In genomic region chr4:2797545-2798305, GRCh38 we compare ENCODE assay signal across 8 cellular contexts. TPM values are rescaled to one million over a fixed set of nuclear protein-coding genes. Genes with fewer than 3 reads are reported as not detected.
DNase-seq lines count a peak whose midpoint lies in the region; ATAC-seq and TF ChIP-seq lines count a peak whose summit lies in the region.

No MANE protein-coding gene starts in this region.

- ATAC-seq in GM21390 (IDR thresholded peaks at IDR 0.05; ENCODE audit: unreplicated experiment) (peak; percentile 15), HG03175 (IDR thresholded peaks at IDR 0.05; ENCODE audit: unreplicated experiment) (no peak)

- H3K36me3 ChIP-seq in sigmoid colon: no peaks in the 10 kb centered on the region

- WGBS in sigmoid colon, 2 donors: 63 to 84% methylated on average over 23 of the region's 23 CpGs

- peak overlapping the region in 1 of 4 donors; percentile 14 for H3K4me3 ChIP-seq in sigmoid colon

- intact Hi-C loops in sigmoid colon (cut with DNase I): no loop called here

- TF ChIP-seq CTCF in sigmoid colon (IDR thresholded peaks at IDR 0.05): no peak

- H3K9me3 ChIP-seq in sigmoid colon: no peaks in the 10 kb centered on the region

- peaks cover 0 to 92% (median 81%) of the 10 kb centered on the region in 4 donors for H3K4me1 ChIP-seq in sigmoid colon

- H3K27ac ChIP-seq in sigmoid colon: peak overlapping the region; percentile 71 to 81 (median 79)

- DNase-seq in activated CD4-positive, alpha-beta T cell treated with anti-CD3 and anti-CD28 coated beads for 1 hour: peak; percentile 58
- DNase-seq in erythroblast (lab: John Stamatoyannopoulos, UW) (peak in 1 of 2 experiments; percentile 36), sigmoid colon (peak; percentile 59), NCI-H2081 treated with DMSO at 0.1 percent for 48 hours (lab: John Stamatoyannopoulos, UW) (no peak), NCI-H1436 (lab: John Stamatoyannopoulos, UW) (no peak), MV-4-11 (lab: John Stamatoyannopoulos, UW) (no peak)

- H3K27me3 ChIP-seq in sigmoid colon: no peaks in the 10 kb centered on the region

- TF ChIP-seq POLR2A in erythroblast (IDR thresholded peaks at IDR 0.05; ENCODE audit: low read length) (peak; percentile 27), sigmoid colon (IDR thresholded peaks at IDR 0.05) (no peak)

- no peak for TF ChIP-seq EP300 in sigmoid colon (IDR thresholded peaks at IDR 0.05)

RNA-seq across cellular contexts. Expression of gene SH3BP2, which starts 4.8 kb away (rescaled TPM):
- 10 to 100 TPM; 18.4 to 49.3 (median 24.2) TPM for total RNA-seq in sigmoid colon
- polyA plus RNA-seq in sigmoid colon: 10 to 100 TPM; 18.6 to 82.4 (median 35.6) TPM

RNA-seq across cellular contexts. Expression of gene TNIP2, which starts 41.6 kb away (rescaled TPM):
- total RNA-seq in sigmoid colon: 10 to 100 TPM; 56.3 to 68.8 (median 66.9) TPM
- 10 to 100 TPM; 51.7 to 65.0 (median 51.8) TPM for polyA plus RNA-seq in sigmoid colon

RNA-seq across cellular contexts. Expression of gene ADD1, which starts 45.9 kb away (rescaled TPM):
- 100 to 1,000 TPM; 166 to 378 (median 183) TPM for total RNA-seq in sigmoid colon
- 100 to 1,000 TPM; 113 to 162 (median 120) TPM for polyA plus RNA-seq in sigmoid colon

Comparison
In these comparisons a context has a peak if more than half of its experiments do, and no peak if none do; other contexts are left out.
1. DNase-seq: peak in activated CD4-positive, alpha-beta T cell treated with anti-CD3 and anti-CD28 coated beads for 1 hour (single experiment) and sigmoid colon (single experiment); none in NCI-H2081 treated with DMSO at 0.1 percent for 48 hours (single experiment), NCI-H1436 (single experiment) and MV-4-11 (single experiment).